Comparison of ENCODE assay signal across 1 cellular context in the genomic region with DNA sequence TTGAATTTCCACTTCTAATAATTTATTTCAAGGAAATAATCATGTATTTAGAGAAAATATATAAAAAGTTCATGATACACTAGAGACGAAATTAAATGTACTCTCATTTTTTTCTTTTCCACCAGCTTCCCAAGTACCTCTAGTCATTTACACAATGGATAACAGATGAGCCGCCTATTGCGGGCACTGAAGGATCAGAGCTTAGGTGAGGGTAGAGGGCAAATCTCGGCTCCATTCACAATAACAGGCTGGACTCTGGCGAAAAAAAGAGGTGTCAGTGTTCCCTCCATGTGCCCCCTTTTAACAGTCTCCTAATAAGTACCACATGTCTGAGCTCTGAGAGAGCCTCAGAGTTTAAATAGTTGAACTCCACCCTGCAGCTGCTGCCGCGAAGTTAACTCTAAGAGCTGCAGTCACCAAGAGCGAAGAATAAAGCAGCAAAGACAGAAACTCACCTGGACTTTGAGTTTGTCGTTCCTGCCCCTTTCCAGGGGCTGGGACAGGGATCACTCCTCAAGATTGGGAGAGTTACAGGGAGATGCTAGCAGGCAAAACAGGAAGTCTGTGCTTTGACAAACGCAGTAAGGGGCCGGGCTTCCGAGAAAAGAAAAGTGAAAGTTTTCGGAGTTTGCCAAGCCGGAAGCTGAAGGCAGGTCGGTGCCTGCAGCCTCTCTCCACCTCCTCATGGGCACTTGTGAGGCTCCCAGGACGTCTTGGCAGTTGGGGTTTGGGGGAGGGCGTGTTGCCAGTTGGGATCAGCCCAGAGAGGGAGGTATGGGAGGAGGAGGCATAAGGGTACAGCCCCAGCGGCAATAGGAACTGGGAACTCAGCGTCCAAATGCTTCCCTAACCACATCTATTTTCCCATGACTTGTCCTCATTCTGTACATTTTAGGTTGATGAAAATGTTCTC.
TF ChIP-seq lines count a peak whose summit lies in the region.

SP110 (minus strand) TSS at position 566 of the 913 bp plus-strand sequence. CDS start 3,057 bp downstream, outside the sequence.

TF ChIP-seq in HepG2, 621 proteins besides CTCF, POLR2A, EP300 and RAD21 (continued from another document and continues in another):
- TF ChIP-seq ATF2 (CRISPR knock-in tag; IDR thresholded peaks at IDR 0.05) (0 out of 2 replicates have a peak, but pooled peaks have one; percentile 34), MIXL1 (CRISPR knock-in tag; IDR thresholded peaks at IDR 0.05) (0 out of 2 replicates have a peak, but pooled peaks have one; percentile 26), ATAD3A (CRISPR knock-in tag; IDR thresholded peaks at IDR 0.05) (no peak), ZNF891 (CRISPR knock-in tag; IDR thresholded peaks at IDR 0.05) (0 out of 2 replicates have a peak, but pooled peaks have one; percentile 31), RARG (CRISPR knock-in tag; IDR thresholded peaks at IDR 0.05; ENCODE audit: low read depth) (no peak), ZC3H13 (CRISPR knock-in tag; IDR thresholded peaks at IDR 0.05) (no peak), GTF3A (CRISPR knock-in tag; conservative IDR thresholded peaks at IDR 0.05) (no peak), ZNF572 (CRISPR knock-in tag; IDR thresholded peaks at IDR 0.05) (peak; percentile 57; the same call in 1 of the 2 replicates), ZNF7 (CRISPR knock-in tag; IDR thresholded peaks at IDR 0.05) (peak; percentile 64; the same call in 1 of the 2 replicates), SRF (IDR thresholded peaks at IDR 0.05; ENCODE audit: low read depth, low read length) (no peak), ARHGAP35 (CRISPR knock-in tag; IDR thresholded peaks at IDR 0.05; ENCODE audit: borderline replicate concordance) (no peak; the same call in 1 of the 2 replicates), NFIC (IDR thresholded peaks at IDR 0.05; ENCODE audit: low read length) (no peak), REPIN1 (CRISPR knock-in tag; IDR thresholded peaks at IDR 0.05; ENCODE audit: borderline replicate concordance, low read depth) (no peak), HNRNPH1 (optimal IDR thresholded peaks at IDR 0.05; ENCODE audit: low read depth, low read length) (no peak), SKI (IDR thresholded peaks at IDR 0.05; ENCODE audit: partially characterized antibody) (no peak), TBX2 (CRISPR knock-in tag; IDR thresholded peaks at IDR 0.05; ENCODE audit: borderline replicate concordance) (0 out of 2 replicates have a peak, but pooled peaks have one; percentile 48), MAFG (CRISPR knock-in tag; IDR thresholded peaks at IDR 0.05) (no peak), ZNF343 (CRISPR knock-in tag; IDR thresholded peaks at IDR 0.05) (no peak), RFX5 (IDR thresholded peaks at IDR 0.05; ENCODE audit: low read depth, low read length) (no peak), ZBTB49 (CRISPR knock-in tag; IDR thresholded peaks at IDR 0.05; ENCODE audit: borderline replicate concordance) (no peak), ZSCAN22 (CRISPR knock-in tag; IDR thresholded peaks at IDR 0.05) (no peak), RBM22 (optimal IDR thresholded peaks at IDR 0.05; ENCODE audit: low read length) (no peak), ZNF737 (CRISPR knock-in tag; IDR thresholded peaks at IDR 0.05; ENCODE audit: borderline replicate concordance) (no peak), MAF1 (CRISPR knock-in tag; IDR thresholded peaks at IDR 0.05; ENCODE audit: borderline replicate concordance) (no peak), IRF9 (CRISPR knock-in tag; IDR thresholded peaks at IDR 0.05; ENCODE audit: borderline replicate concordance) (peak; percentile 15; the same call in 1 of the 2 replicates), RFX3 (CRISPR knock-in tag; IDR thresholded peaks at IDR 0.05) (no peak), CAMTA2 (CRISPR knock-in tag; IDR thresholded peaks at IDR 0.05; ENCODE audit: borderline replicate concordance) (no peak), BRD4 (CRISPR knock-in tag; IDR thresholded peaks at IDR 0.05) (0 out of 2 replicates have a peak, but pooled peaks have one; percentile 57), ZNF564 (CRISPR knock-in tag; IDR thresholded peaks at IDR 0.05) (no peak), POLR2AphosphoS2 (IDR thresholded peaks at IDR 0.05; ENCODE audit: low read depth, low read length) (no peak), POLR2AphosphoS5 (IDR thresholded peaks at IDR 0.05; ENCODE audit: low read depth, low read length) (peak; percentile 74; the same call in 1 of the 2 replicates), ZNF784 (CRISPR knock-in tag; IDR thresholded peaks at IDR 0.05; ENCODE audit: borderline replicate concordance) (no peak), NRL (CRISPR knock-in tag; IDR thresholded peaks at IDR 0.05; ENCODE audit: borderline replicate concordance) (no peak), HDAC1 (CRISPR knock-in tag; IDR thresholded peaks at IDR 0.05) (peak; percentile 44), CBX2 (IDR thresholded peaks at IDR 0.05; ENCODE audit: low read depth, low read length) (no peak), CBX2 (CRISPR knock-in tag; IDR thresholded peaks at IDR 0.05; ENCODE audit: low read depth) (no peak), FOSL1 (CRISPR knock-in tag; IDR thresholded peaks at IDR 0.05; ENCODE audit: borderline replicate concordance) (no peak), MIER2 (CRISPR knock-in tag; IDR thresholded peaks at IDR 0.05) (no peak), ATF7-NPFF (CRISPR knock-in tag; IDR thresholded peaks at IDR 0.05; ENCODE audit: low read depth) (no peak)
- TF ChIP-seq, protein P1, sequence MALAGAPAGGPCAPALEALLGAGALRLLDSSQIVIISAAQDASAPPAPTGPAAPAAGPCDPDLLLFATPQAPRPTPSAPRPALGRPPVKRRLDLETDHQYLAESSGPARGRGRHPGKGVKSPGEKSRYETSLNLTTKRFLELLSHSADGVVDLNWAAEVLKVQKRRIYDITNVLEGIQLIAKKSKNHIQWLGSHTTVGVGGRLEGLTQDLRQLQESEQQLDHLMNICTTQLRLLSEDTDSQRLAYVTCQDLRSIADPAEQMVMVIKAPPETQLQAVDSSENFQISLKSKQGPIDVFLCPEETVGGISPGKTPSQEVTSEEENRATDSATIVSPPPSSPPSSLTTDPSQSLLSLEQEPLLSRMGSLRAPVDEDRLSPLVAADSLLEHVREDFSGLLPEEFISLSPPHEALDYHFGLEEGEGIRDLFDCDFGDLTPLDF (CRISPR knock-in tag; IDR thresholded peaks at IDR 0.05) = no peak
- TF ChIP-seq, protein P2, sequence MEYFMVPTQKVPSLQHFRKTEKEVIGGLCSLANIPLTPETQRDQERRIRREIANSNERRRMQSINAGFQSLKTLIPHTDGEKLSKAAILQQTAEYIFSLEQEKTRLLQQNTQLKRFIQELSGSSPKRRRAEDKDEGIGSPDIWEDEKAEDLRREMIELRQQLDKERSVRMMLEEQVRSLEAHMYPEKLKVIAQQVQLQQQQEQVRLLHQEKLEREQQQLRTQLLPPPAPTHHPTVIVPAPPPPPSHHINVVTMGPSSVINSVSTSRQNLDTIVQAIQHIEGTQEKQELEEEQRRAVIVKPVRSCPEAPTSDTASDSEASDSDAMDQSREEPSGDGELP (IDR thresholded peaks at IDR 0.05; ENCODE audit: borderline replicate concordance, low read depth) = no peak
- TF ChIP-seq, protein P3, sequence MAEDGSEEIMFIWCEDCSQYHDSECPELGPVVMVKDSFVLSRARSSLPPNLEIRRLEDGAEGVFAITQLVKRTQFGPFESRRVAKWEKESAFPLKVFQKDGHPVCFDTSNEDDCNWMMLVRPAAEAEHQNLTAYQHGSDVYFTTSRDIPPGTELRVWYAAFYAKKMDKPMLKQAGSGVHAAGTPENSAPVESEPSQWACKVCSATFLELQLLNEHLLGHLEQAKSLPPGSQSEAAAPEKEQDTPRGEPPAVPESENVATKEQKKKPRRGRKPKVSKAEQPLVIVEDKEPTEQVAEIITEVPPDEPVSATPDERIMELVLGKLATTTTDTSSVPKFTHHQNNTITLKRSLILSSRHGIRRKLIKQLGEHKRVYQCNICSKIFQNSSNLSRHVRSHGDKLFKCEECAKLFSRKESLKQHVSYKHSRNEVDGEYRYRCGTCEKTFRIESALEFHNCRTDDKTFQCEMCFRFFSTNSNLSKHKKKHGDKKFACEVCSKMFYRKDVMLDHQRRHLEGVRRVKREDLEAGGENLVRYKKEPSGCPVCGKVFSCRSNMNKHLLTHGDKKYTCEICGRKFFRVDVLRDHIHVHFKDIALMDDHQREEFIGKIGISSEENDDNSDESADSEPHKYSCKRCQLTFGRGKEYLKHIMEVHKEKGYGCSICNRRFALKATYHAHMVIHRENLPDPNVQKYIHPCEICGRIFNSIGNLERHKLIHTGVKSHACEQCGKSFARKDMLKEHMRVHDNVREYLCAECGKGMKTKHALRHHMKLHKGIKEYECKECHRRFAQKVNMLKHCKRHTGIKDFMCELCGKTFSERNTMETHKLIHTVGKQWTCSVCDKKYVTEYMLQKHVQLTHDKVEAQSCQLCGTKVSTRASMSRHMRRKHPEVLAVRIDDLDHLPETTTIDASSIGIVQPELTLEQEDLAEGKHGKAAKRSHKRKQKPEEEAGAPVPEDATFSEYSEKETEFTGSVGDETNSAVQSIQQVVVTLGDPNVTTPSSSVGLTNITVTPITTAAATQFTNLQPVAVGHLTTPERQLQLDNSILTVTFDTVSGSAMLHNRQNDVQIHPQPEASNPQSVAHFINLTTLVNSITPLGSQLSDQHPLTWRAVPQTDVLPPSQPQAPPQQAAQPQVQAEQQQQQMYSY (CRISPR knock-in tag; IDR thresholded peaks at IDR 0.05) = no peak
- TF ChIP-seq, protein P4, sequence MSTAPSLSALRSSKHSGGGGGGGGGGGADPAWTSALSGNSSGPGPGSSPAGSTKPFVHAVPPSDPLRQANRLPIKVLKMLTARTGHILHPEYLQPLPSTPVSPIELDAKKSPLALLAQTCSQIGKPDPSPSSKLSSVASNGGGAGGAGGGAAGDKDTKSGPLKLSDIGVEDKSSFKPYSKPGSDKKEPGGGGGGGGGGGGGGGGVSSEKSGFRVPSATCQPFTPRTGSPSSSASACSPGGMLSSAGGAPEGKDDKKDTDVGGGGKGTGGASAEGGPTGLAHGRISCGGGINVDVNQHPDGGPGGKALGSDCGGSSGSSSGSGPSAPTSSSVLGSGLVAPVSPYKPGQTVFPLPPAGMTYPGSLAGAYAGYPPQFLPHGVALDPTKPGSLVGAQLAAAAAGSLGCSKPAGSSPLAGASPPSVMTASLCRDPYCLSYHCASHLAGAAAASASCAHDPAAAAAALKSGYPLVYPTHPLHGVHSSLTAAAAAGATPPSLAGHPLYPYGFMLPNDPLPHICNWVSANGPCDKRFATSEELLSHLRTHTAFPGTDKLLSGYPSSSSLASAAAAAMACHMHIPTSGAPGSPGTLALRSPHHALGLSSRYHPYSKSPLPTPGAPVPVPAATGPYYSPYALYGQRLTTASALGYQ (CRISPR knock-in tag; IDR thresholded peaks at IDR 0.05) = no peak
- TF ChIP-seq, protein P5, sequence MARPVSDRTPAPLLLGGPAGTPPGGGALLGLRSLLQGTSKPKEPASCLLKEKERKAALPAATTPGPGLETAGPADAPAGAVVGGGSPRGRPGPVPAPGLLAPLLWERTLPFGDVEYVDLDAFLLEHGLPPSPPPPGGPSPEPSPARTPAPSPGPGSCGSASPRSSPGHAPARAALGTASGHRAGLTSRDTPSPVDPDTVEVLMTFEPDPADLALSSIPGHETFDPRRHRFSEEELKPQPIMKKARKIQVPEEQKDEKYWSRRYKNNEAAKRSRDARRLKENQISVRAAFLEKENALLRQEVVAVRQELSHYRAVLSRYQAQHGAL (CRISPR knock-in tag; IDR thresholded peaks at IDR 0.05; ENCODE audit: not compliant biosample characterization) = no peak
- TF ChIP-seq, protein P6, sequence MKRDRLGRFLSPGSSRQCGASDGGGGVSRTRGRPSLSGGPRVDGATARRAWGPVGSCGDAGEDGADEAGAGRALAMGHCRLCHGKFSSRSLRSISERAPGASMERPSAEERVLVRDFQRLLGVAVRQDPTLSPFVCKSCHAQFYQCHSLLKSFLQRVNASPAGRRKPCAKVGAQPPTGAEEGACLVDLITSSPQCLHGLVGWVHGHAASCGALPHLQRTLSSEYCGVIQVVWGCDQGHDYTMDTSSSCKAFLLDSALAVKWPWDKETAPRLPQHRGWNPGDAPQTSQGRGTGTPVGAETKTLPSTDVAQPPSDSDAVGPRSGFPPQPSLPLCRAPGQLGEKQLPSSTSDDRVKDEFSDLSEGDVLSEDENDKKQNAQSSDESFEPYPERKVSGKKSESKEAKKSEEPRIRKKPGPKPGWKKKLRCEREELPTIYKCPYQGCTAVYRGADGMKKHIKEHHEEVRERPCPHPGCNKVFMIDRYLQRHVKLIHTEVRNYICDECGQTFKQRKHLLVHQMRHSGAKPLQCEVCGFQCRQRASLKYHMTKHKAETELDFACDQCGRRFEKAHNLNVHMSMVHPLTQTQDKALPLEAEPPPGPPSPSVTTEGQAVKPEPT (CRISPR knock-in tag; IDR thresholded peaks at IDR 0.05; ENCODE audit: low read depth) = no peak
